8 cellular contexts compared by ENCODE assay signal in the genomic region with DNA sequence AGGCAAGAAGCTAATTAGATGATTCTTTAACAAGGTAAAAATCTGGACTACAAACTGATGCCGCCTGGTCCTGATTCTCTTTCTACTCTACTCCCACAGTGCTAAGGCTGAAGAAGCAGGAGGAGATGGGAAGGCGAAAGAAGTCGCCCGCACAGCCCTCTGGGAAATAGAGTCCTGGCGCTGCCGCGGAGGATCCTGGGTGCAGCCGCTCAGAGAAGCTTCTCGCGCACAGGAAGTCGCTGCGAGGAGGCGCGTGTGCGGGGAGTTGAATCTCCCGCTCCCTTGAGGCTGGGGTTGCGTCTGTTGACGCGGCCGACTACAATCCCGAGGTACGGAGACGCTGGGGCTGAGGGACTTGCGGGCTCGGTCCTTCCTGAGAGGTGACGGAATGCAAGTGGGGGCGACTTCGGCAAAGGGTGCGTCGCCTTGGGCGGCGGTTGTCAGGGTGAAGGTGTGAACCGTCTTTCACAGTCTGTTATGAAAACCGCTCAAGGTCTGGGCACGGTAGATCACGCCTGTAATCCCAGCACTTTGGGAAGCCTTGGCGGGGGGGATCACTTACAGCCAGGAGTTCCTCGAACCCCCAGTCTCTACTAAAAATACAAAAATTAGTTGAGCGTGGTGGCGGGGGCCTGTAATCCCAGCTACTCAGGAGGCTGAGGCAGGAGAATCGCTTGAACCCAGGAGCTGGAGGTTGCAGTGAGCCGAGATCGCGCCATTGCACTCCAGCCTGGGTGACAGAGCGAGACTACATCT. TPM values are rescaled to one million over a fixed set of nuclear protein-coding genes. Genes with fewer than 3 reads are reported as not detected.
A peak's percentile ranks its signal among the peaks of the same experiment; 100 is the strongest.
DNase-seq lines count a peak whose midpoint lies in the region; ATAC-seq and TF ChIP-seq lines count a peak whose summit lies in the region.

A gene (plus strand): TSS at position 212 of the 756 bp plus-strand sequence. CDS start 5,078 bp downstream, outside the sequence.

- 0 out of 2 replicates have a peak, but pooled peaks have one; percentile 26 for TF ChIP-seq EP300 in Ishikawa (IDR thresholded peaks at IDR 0.05; ENCODE audit: borderline replicate concordance)
- TF ChIP-seq EP300 in suprapubic skin (IDR thresholded peaks at IDR 0.05), result no peak

- DNase-seq in DMS79 treated with DMSO at 0.1 percent for 48 hours (lab: John Stamatoyannopoulos, UW) (peak; percentile 99), SHP77 (lab: John Stamatoyannopoulos, UW) (peak; percentile 95 to 97), foreskin fibroblast (peak; percentile 94 to 98), non-pigmented ciliary epithelial cell (ENCODE audit: low read depth) (peak; percentile 71), suprapubic skin (ENCODE audit: low spot score in 2 of 2) (peak; percentile 97)
- DNase-seq in activated effector memory CD4-positive, alpha-beta T cell treated with anti-CD3 and anti-CD28 coated beads, Interleukin-2, amount 50 U/mL, for 16 hours, result peak; percentile 97

- peak within 1 kb of the TSS; percentile 87 for H3K27ac ChIP-seq in suprapubic skin

- peak in 1 of 2 donors; percentile 48 for TF ChIP-seq POLR2A in suprapubic skin (IDR thresholded peaks at IDR 0.05)

- TF ChIP-seq RAD21 in Ishikawa (IDR thresholded peaks at IDR 0.05; ENCODE audit: low read depth), result no peak

- H3K36me3 ChIP-seq in suprapubic skin, result peaks cover 13% of the 10 kb centered on the region

- TF ChIP-seq CTCF in foreskin fibroblast (IDR thresholded peaks at IDR 0.05; ENCODE audit: low read depth, low read length), result no peak
- no peak for TF ChIP-seq CTCF in suprapubic skin (IDR thresholded peaks at IDR 0.05)

- peak; percentile 66 for ATAC-seq in GM21576 (IDR thresholded peaks at IDR 0.05; ENCODE audit: unreplicated experiment)

- peaks cover 32% of the 10 kb centered on the region for H3K4me1 ChIP-seq in suprapubic skin

- no peaks in the 10 kb centered on the region for H3K9me3 ChIP-seq in suprapubic skin

- H3K4me3 ChIP-seq in foreskin fibroblast (ENCODE audit: low read depth in 1 of 2, low read length in 2 of 2) (peak within 1 kb of the TSS; percentile 97 to 100), suprapubic skin (peak within 1 kb of the TSS; percentile 80)

- WGBS in suprapubic skin, result 18% methylated on average over 32 of the region's 45 CpGs

- H3K27me3 ChIP-seq in suprapubic skin, result no peaks in the 10 kb centered on the region

TF ChIP-seq in Ishikawa, 13 proteins besides CTCF, POLR2A, EP300 and RAD21:
- TF ChIP-seq, protein P1, sequence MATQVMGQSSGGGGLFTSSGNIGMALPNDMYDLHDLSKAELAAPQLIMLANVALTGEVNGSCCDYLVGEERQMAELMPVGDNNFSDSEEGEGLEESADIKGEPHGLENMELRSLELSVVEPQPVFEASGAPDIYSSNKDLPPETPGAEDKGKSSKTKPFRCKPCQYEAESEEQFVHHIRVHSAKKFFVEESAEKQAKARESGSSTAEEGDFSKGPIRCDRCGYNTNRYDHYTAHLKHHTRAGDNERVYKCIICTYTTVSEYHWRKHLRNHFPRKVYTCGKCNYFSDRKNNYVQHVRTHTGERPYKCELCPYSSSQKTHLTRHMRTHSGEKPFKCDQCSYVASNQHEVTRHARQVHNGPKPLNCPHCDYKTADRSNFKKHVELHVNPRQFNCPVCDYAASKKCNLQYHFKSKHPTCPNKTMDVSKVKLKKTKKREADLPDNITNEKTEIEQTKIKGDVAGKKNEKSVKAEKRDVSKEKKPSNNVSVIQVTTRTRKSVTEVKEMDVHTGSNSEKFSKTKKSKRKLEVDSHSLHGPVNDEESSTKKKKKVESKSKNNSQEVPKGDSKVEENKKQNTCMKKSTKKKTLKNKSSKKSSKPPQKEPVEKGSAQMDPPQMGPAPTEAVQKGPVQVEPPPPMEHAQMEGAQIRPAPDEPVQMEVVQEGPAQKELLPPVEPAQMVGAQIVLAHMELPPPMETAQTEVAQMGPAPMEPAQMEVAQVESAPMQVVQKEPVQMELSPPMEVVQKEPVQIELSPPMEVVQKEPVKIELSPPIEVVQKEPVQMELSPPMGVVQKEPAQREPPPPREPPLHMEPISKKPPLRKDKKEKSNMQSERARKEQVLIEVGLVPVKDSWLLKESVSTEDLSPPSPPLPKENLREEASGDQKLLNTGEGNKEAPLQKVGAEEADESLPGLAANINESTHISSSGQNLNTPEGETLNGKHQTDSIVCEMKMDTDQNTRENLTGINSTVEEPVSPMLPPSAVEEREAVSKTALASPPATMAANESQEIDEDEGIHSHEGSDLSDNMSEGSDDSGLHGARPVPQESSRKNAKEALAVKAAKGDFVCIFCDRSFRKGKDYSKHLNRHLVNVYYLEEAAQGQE (IDR thresholded peaks at IDR 0.05; ENCODE audit: low read depth), result no peak
- TF ChIP-seq, protein P2, sequence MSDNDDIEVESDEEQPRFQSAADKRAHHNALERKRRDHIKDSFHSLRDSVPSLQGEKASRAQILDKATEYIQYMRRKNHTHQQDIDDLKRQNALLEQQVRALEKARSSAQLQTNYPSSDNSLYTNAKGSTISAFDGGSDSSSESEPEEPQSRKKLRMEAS (IDR thresholded peaks at IDR 0.05), result peak; percentile 100
- TF ChIP-seq CREB1 (IDR thresholded peaks at IDR 0.05; ENCODE audit: low read depth) (no peak), ZBTB7A (IDR thresholded peaks at IDR 0.05; ENCODE audit: low read depth) (no peak), EGR1 (IDR thresholded peaks at IDR 0.05) (peak; percentile 44; the same call in 1 of the 2 replicates), TEAD4 (IDR thresholded peaks at IDR 0.05) (peak; percentile 60), NFIC (IDR thresholded peaks at IDR 0.05) (no peak), FOXM1 (IDR thresholded peaks at IDR 0.05; ENCODE audit: borderline replicate concordance, low read depth) (no peak), TCF12 (IDR thresholded peaks at IDR 0.05; ENCODE audit: low read depth) (peak; percentile 51; the same call in 1 of the 2 replicates), YY1 (IDR thresholded peaks at IDR 0.05; ENCODE audit: low read depth) (no peak), TAF1 (IDR thresholded peaks at IDR 0.05; ENCODE audit: low read depth) (peak; percentile 66; the same call in 1 of the 2 replicates)
- TF ChIP-seq, protein P3, sequence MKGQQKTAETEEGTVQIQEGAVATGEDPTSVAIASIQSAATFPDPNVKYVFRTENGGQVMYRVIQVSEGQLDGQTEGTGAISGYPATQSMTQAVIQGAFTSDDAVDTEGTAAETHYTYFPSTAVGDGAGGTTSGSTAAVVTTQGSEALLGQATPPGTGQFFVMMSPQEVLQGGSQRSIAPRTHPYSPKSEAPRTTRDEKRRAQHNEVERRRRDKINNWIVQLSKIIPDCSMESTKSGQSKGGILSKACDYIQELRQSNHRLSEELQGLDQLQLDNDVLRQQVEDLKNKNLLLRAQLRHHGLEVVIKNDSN (IDR thresholded peaks at IDR 0.05), result peak; percentile 53

RNA-seq across cellular contexts. Expression of the gene that starts here (rescaled TPM):
- total RNA-seq in suprapubic skin, result 10 to 100 TPM in 2 of 4 donors, 1 to 10 TPM in 2; 8.5 to 18.5 (median 12.2) TPM

Comparison
In these comparisons a context has a peak if more than half of its experiments do, and no peak if none do; other contexts are left out.
1. Peak in every context shown above with its lines: DNase-seq, ATAC-seq, H3K4me3 ChIP-seq and H3K27ac ChIP-seq.